In genomic region chr9:130701059-130702022, GRCh38 we compare ENCODE assay signal across 9 cellular contexts. TPM values are rescaled to one million over a fixed set of nuclear protein-coding genes. Genes with fewer than 3 reads are reported as not detected.
DNase-seq lines count a peak whose midpoint lies in the region; ATAC-seq, FAIRE-seq and TF ChIP-seq lines count a peak whose summit lies in the region.
"Had no signal": no experiment of that assay in that cellular context is flagged by ENCODE, and none has a peak within 500 bp of the region (broad histone marks: within the 10 kb centered on the region; RNA-seq: fewer than 3 reads in every experiment).

No MANE protein-coding gene starts in this region.

- peaks cover 85% of the 10 kb centered on the region for H3K36me3 Mint-ChIP-seq in WTC11

- FAIRE-seq in kidney (lab: Jason Lieb, UNC) = no peak
- FAIRE-seq: frontal cortex had no signal

- H3K36me3 ChIP-seq in breast epithelium (no peaks in the 10 kb centered on the region), kidney (ENCODE audit: control insufficient read depth in 1 of 2, insufficient read depth in 2 of 2, low read length in 2 of 2) (peaks cover 32 to 36% of the 10 kb centered on the region in 2 donors)

- CTCF ChIA-PET in WTC11 (lab: Charles Lee) = interaction anchor here (0.6 to 3.0 kb wide), 45 partner anchors 9 to 592 kb away, joined by 3 to 26 read pairs (median 4); partner anchors contain the start of genes EXOSC2 and PRDM12

- peak overlapping the region; percentile 76 for H3K27ac Mint-ChIP-seq in WTC11

- H3K4me3 ChIP-seq in GM12864 (ENCODE audit: low read depth, low read length) (no peak overlapping the region), breast epithelium (no peak overlapping the region), kidney (ENCODE audit: low read length in 2 of 2) (no peak overlapping the region)

- TF ChIP-seq CTCF in GM12864 (IDR thresholded peaks at IDR 0.05; ENCODE audit: low read depth, low read length, missing control alignments) (peak; percentile 90), WTC11 (IDR thresholded peaks at IDR 0.05) (peak; percentile 98), breast epithelium (IDR thresholded peaks at IDR 0.05) (peak; percentile 61 to 77 (median 62)), kidney (IDR thresholded peaks at IDR 0.05; ENCODE audit: borderline replicate concordance, extremely low read depth, insufficient read depth) (peak; percentile 80)

- POLR2A ChIA-PET in WTC11 (lab: Charles Lee) = no interaction called here

- H3K9me3 Mint-ChIP-seq in WTC11 = no peaks in the 10 kb centered on the region

- H3K27me3 Mint-ChIP-seq in WTC11 (ENCODE audit: low read depth) = no peaks in the 10 kb centered on the region

- no peak overlapping the region for H3K9ac ChIP-seq in kidney (ENCODE audit: low read length in 2 of 2)

- H3K27ac ChIP-seq in breast epithelium (no peak overlapping the region), kidney (ENCODE audit: low read depth in 2 of 2, low read length in 2 of 2) (no peak overlapping the region)

- no peaks in the 10 kb centered on the region for H3K27me3 ChIP-seq in breast epithelium

- ATAC-seq in WTC11 = peak; percentile 97
- ATAC-seq in GM21576 (IDR thresholded peaks at IDR 0.05; ENCODE audit: unreplicated experiment) = no peak
- ATAC-seq in HG03439 (IDR thresholded peaks at IDR 0.05; ENCODE audit: unreplicated experiment) = no peak

- H3K9me3 ChIP-seq in breast epithelium (no peaks in the 10 kb centered on the region), kidney (ENCODE audit: control insufficient read depth in 1 of 2, low read length in 2 of 2) (no peaks in the 10 kb centered on the region)

- H3K4me3 Mint-ChIP-seq in WTC11 = no peak overlapping the region

- intact Hi-C loops in breast epithelium (cut with DNase I; ENCODE audit: low total_unique reads) = loop anchor here (10.0 kb wide), 1 partner anchor 163 kb away; no protein-coding TSS in a partner anchor
- intact Hi-C loops in kidney (cut with DNase I) = loop anchor here (10.0 kb wide), 2 partner anchors 233 to 343 kb away; partner anchors contain the start of gene FIBCD1

- H3K4me1 Mint-ChIP-seq in WTC11 = peaks cover 14% of the 10 kb centered on the region

- H3K4me1 ChIP-seq in breast epithelium (no peaks in the 10 kb centered on the region), kidney (ENCODE audit: control insufficient read depth in 1 of 2, insufficient read depth in 1 of 2, low read depth in 1 of 2, low read length in 2 of 2) (no peaks in the 10 kb centered on the region)

- TF ChIP-seq POLR2A in breast epithelium (IDR thresholded peaks at IDR 0.05) = no peak

- DNase-seq in GM12864 (ENCODE audit: low read depth) = no peak
- peak; percentile 29 for DNase-seq in NCI-H146 treated with DMSO at 0.1 percent for 48 hours (lab: John Stamatoyannopoulos, UW; ENCODE audit: unreplicated experiment)
- peak; percentile 89 for DNase-seq in WTC11 (ENCODE audit: low spot score)
- DNase-seq in breast epithelium (ENCODE audit: low spot score in 2 of 2) = peak in 1 of 2 donors; percentile 51
- DNase-seq in kidney = peak; percentile 88
- DNase-seq in stimulated activated CD4-positive, alpha-beta T cell treated with anti-CD3 and anti-CD28 coated beads, Interleukin-1b, Interleukin-23, amount 100 ng/mL, for 24 hours (ENCODE audit: low read depth in 4 of 4, low spot score in 1 of 4) = peak; percentile 52 to 65 (median 59)

TF ChIP-seq in WTC11, 78 proteins besides CTCF, POLR2A, EP300 and RAD21:
- TF ChIP-seq NFYB (CRISPR knock-in tag; conservative IDR thresholded peaks at IDR 0.05; ENCODE audit: low read depth) (no peak), CREB1 (CRISPR knock-in tag; IDR thresholded peaks at IDR 0.05) (no peak), ZBTB21 (CRISPR knock-in tag; IDR thresholded peaks at IDR 0.05; ENCODE audit: borderline replicate concordance) (0 out of 2 replicates have a peak, but pooled peaks have one; percentile 41), NR1H2 (CRISPR knock-in tag; IDR thresholded peaks at IDR 0.05) (no peak)

RNA-seq across cellular contexts. Expression of gene EXOSC2, which starts 7.8 kb away (rescaled TPM):
- total RNA-seq in WTC11 (2021) = 76.1 to 80.3 TPM (median 79.2 TPM) in 3 replicates
- total RNA-seq in breast epithelium = 10 to 100 TPM; 17.8 to 32.2 (median 30.2) TPM
- total RNA-seq in kidney = 26.4 TPM
- polyA plus RNA-seq in kidney (ENCODE audit: insufficient read depth, low read depth, low replicate concordance) = 13.0 TPM

RNA-seq across cellular contexts. Expression of gene PRDM12, which starts 36.9 kb away (rescaled TPM):
- total RNA-seq in WTC11 (2021) = 0.07 to 0.09 TPM in 2 of 3 replicates, not detected in the other
- not detected for total RNA-seq in breast epithelium
- total RNA-seq in kidney = not detected
- polyA plus RNA-seq in kidney (ENCODE audit: insufficient read depth, low read depth, low replicate concordance) = not detected
